Comparison of ENCODE assay signal across 1 cellular context in the genomic region with DNA sequence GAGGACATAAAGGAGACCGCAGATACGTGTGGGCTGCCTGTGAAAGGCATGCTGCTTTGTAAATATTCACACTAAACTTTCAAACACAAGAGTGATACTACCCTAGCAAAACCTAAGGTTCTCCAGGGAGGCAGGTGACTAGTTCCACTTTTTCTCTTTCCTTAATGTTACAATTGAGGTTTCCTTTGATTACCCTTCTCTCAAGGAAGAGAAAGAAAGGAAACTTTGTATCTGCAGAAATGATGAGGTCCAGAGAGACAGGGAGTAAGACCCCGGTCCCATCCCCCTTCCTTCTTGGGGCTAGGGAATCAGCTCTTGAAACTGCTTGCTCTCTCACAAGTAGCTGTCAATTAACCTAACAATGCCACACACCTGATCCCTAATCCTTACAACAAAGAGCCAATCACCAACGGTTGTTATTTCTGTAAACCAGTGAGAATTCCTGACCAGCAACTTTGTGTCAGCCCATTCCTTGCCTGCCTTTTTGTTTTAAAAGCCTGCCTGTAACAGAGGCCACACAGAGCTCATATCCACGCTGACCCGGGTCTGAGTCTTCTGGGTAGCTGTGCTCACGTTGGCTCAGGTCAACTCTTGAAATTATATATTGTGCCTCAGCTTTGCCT.
TF ChIP-seq lines count a peak whose summit lies in the region.

No MANE protein-coding gene starts in this region.

TF ChIP-seq in GM23338, 12 proteins besides CTCF, POLR2A, EP300 and RAD21:
- TF ChIP-seq, protein P1, sequence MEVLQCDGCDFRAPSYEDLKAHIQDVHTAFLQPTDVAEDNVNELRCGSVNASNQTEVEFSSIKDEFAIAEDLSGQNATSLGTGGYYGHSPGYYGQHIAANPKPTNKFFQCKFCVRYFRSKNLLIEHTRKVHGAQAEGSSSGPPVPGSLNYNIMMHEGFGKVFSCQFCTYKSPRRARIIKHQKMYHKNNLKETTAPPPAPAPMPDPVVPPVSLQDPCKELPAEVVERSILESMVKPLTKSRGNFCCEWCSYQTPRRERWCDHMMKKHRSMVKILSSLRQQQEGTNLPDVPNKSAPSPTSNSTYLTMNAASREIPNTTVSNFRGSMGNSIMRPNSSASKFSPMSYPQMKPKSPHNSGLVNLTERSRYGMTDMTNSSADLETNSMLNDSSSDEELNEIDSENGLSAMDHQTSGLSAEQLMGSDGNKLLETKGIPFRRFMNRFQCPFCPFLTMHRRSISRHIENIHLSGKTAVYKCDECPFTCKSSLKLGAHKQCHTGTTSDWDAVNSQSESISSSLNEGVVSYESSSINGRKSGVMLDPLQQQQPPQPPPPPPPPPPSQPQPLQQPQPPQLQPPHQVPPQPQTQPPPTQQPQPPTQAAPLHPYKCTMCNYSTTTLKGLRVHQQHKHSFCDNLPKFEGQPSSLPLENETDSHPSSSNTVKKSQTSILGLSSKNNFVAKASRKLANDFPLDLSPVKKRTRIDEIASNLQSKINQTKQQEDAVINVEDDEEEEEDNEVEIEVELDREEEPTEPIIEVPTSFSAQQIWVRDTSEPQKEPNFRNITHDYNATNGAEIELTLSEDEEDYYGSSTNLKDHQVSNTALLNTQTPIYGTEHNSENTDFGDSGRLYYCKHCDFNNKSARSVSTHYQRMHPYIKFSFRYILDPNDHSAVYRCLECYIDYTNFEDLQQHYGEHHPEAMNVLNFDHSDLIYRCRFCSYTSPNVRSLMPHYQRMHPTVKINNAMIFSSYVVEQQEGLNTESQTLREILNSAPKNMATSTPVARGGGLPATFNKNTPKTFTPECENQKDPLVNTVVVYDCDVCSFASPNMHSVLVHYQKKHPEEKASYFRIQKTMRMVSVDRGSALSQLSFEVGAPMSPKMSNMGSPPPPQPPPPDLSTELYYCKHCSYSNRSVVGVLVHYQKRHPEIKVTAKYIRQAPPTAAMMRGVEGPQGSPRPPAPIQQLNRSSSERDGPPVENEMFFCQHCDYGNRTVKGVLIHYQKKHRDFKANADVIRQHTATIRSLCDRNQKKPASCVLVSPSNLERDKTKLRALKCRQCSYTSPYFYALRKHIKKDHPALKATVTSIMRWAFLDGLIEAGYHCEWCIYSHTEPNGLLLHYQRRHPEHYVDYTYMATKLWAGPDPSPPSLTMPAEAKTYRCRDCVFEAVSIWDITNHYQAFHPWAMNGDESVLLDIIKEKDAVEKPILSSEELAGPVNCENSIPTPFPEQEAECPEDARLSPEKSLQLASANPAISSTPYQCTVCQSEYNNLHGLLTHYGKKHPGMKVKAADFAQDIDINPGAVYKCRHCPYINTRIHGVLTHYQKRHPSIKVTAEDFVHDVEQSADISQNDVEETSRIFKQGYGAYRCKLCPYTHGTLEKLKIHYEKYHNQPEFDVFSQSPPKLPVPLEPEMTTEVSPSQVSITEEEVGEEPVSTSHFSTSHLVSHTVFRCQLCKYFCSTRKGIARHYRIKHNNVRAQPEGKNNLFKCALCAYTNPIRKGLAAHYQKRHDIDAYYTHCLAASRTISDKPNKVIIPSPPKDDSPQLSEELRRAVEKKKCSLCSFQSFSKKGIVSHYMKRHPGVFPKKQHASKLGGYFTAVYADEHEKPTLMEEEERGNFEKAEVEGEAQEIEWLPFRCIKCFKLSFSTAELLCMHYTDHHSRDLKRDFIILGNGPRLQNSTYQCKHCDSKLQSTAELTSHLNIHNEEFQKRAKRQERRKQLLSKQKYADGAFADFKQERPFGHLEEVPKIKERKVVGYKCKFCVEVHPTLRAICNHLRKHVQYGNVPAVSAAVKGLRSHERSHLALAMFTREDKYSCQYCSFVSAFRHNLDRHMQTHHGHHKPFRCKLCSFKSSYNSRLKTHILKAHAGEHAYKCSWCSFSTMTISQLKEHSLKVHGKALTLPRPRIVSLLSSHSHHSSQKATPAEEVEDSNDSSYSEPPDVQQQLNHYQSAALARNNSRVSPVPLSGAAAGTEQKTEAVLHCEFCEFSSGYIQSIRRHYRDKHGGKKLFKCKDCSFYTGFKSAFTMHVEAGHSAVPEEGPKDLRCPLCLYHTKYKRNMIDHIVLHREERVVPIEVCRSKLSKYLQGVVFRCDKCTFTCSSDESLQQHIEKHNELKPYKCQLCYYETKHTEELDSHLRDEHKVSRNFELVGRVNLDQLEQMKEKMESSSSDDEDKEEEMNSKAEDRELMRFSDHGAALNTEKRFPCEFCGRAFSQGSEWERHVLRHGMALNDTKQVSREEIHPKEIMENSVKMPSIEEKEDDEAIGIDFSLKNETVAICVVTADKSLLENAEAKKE (CRISPR knock-in tag; IDR thresholded peaks at IDR 0.05) = no peak
- TF ChIP-seq POLR2AphosphoS5 (IDR thresholded peaks at IDR 0.05; ENCODE audit: low read depth) (peak; percentile 75), CREB1 (CRISPR knock-in tag; IDR thresholded peaks at IDR 0.05; ENCODE audit: low read depth) (peak; percentile 57; the same call in 1 of the 2 replicates), NANOG (IDR thresholded peaks at IDR 0.05; ENCODE audit: borderline replicate concordance) (peak; percentile 94), ZNF114 (CRISPR knock-in tag; IDR thresholded peaks at IDR 0.05) (no peak)
